ENCODE assay signal across 22 cellular contexts in the genomic region with DNA sequence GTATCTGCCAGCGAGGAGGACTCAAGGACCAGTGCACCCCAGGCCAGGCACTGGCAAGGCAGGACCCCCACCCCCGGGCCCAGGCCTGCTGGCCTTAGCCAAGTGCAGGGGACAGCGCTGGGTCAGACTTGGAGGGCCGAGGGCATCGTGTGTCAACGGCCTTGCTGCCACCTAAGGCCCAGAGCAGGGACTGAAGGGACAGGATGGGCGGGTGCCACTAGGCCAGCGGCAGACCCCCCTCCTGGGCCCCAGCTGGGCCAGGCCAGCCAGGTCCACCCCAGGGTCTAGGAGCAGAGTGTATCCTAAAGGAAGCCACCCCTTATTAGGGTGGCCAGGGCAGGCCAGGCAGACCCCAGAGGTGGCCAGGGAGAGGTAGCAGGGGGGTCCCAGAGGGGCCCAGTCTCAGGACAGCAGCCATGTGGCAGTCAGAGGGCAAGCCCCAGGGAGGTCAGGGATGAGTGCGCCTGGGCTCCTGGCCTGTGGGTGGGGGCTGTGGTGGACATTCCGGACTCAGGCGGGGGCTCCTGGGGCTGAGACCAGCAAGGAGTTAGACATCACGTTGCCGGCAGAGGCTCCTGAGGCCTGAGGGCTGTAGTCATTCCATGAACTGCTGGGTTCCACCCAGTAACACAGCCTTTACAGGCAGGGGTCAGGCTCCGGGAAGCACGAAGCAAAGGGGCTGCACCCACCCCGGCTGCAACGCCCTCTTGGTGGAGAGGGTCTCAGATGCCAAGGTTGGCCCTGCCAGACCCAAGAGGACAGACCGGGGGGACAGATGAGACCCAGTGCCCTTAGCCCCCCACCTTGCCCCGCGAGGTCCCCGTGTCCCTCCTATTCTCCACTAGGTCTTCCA. TPM values are rescaled to one million over a fixed set of nuclear protein-coding genes. Genes with fewer than 3 reads are reported as not detected.
A peak's percentile ranks its signal among the peaks of the same experiment; 100 is the strongest.
DNase-seq lines count a peak whose midpoint lies in the region; ATAC-seq and TF ChIP-seq lines count a peak whose summit lies in the region.
"Had no signal": no experiment of that assay in that cellular context is flagged by ENCODE, and none has a peak within 500 bp of the region (broad histone marks: within the 10 kb centered on the region; RNA-seq: fewer than 3 reads in every experiment).

No MANE protein-coding gene starts in this region.

- H3K9me3 Mint-ChIP-seq in glutamatergic neuron (ENCODE audit: unreplicated experiment) (peaks cover 3% of the 10 kb centered on the region), type B pancreatic cell (no peaks in the 10 kb centered on the region)
- H3K9me3 Mint-ChIP-seq: activated naive CD4-positive, alpha-beta T cell treated with anti-CD3 and anti-CD28 coated beads, Interleukin-2, amount 50 U/mL, for 24 hours; dendritic cell treated with granulocyte-macrophage colony-stimulating factor and Interleukin-4, amounts not matched to agents 40 ng/mL and 50 ng/mL, for 4 days; mesothelial cell of epicardium had no signal

- 70% methylated on average over 2 of the region's 21 CpGs for WGBS in right lobe of liver (ENCODE audit: insufficient coverage, low coverage, low lambda C conversion rate, missing lambda C conversion rate)

- H3K27ac ChIP-seq in right lobe of liver = no peak overlapping the region
- H3K27ac ChIP-seq: skin epidermis, suprapubic skin had no signal

- H3K36me3 ChIP-seq in H7 (replicated peaks; ENCODE audit: control insufficient read depth, insufficient read depth, low read length) (no peaks in the 10 kb centered on the region), right lobe of liver (no peaks in the 10 kb centered on the region)
- H3K36me3 ChIP-seq: BE2C, suprapubic skin had no signal

- intact Hi-C loops in right lobe of liver (cut with DNase I) = no loop called here

- ATAC-seq in right lobe of liver = peak in 1 of 4 donors; percentile 5
- ATAC-seq: HCT116, PC-3 had no signal

- DNase-seq in H7 (peak; percentile 61), glutamatergic neuron (peak; percentile 12), right lobe of liver (peak in 2 of 3 donors; percentile 7 to 41), type B pancreatic cell (ENCODE audit: extremely low spot score, unreplicated experiment) (peak; percentile 68), LoVo (ENCODE audit: low spot score) (no peak), NCI-H226 (no peak), NK-92 (lab: John Stamatoyannopoulos, UW; ENCODE audit: unreplicated experiment) (no peak), T-helper 1 cell (no peak)
- DNase-seq: BE2C, NCI-H1092, NCI-H2081, NCI-H526 treated with DMSO at 0.1 percent for 48 hours, PC-3 had no signal

- H3K4me3 ChIP-seq in H7 (ENCODE audit: insufficient read depth, low read depth, low read length) (no peak overlapping the region), right lobe of liver (no peak overlapping the region)
- H3K4me3 ChIP-seq: skin epidermis, suprapubic skin had no signal

- H3K27me3 Mint-ChIP-seq in glutamatergic neuron (ENCODE audit: unreplicated experiment) (peaks cover 4% of the 10 kb centered on the region), type B pancreatic cell (no peaks in the 10 kb centered on the region)
- H3K27me3 Mint-ChIP-seq: activated naive CD4-positive, alpha-beta T cell treated with anti-CD3 and anti-CD28 coated beads, Interleukin-2, amount 50 U/mL, for 24 hours; brain had no signal

- H3K27ac Mint-ChIP-seq in glutamatergic neuron (ENCODE audit: unreplicated experiment) = no peak overlapping the region
- peak overlapping the region; percentile 61 for H3K27ac Mint-ChIP-seq in type B pancreatic cell
- H3K27ac Mint-ChIP-seq: activated naive CD4-positive, alpha-beta T cell treated with anti-CD3 and anti-CD28 coated beads, Interleukin-2, amount 50 U/mL, for 24 hours; dendritic cell treated with granulocyte-macrophage colony-stimulating factor and Interleukin-4, amounts not matched to agents 40 ng/mL and 50 ng/mL, for 4 days had no signal

- H3K27me3 ChIP-seq in H7 (ENCODE audit: control insufficient read depth, insufficient read depth, low read length) (no peaks in the 10 kb centered on the region), right lobe of liver (no peaks in the 10 kb centered on the region)
- H3K27me3 ChIP-seq: BE2C, suprapubic skin had no signal

- H3K4me1 ChIP-seq in right lobe of liver = no peaks in the 10 kb centered on the region
- H3K4me1 ChIP-seq: BE2C had no signal

- H3K36me3 Mint-ChIP-seq in glutamatergic neuron (ENCODE audit: unreplicated experiment) = no peaks in the 10 kb centered on the region
- H3K36me3 Mint-ChIP-seq in type B pancreatic cell = peaks cover 3% of the 10 kb centered on the region
- H3K36me3 Mint-ChIP-seq: activated naive CD4-positive, alpha-beta T cell treated with anti-CD3 and anti-CD28 coated beads, Interleukin-2, amount 50 U/mL, for 24 hours; brain; mesothelial cell of epicardium had no signal

- TF ChIP-seq POLR2A in right lobe of liver (IDR thresholded peaks at IDR 0.05) = no peak

- H3K4me1 Mint-ChIP-seq in glutamatergic neuron (ENCODE audit: low read depth, unreplicated experiment) = peaks cover 4% of the 10 kb centered on the region
- H3K4me1 Mint-ChIP-seq in type B pancreatic cell (ENCODE audit: unreplicated experiment) = peaks cover 29% of the 10 kb centered on the region

- no peaks in the 10 kb centered on the region for H3K9me3 ChIP-seq in right lobe of liver
- H3K9me3 ChIP-seq: BE2C, suprapubic skin had no signal

- TF ChIP-seq CTCF in glutamatergic neuron (IDR thresholded peaks at IDR 0.05; ENCODE audit: partially characterized antibody, unreplicated experiment) (no peak), right lobe of liver (IDR thresholded peaks at IDR 0.05) (no peak), type B pancreatic cell (conservative IDR thresholded peaks at IDR 0.05) (no peak)

- H3K4me3 Mint-ChIP-seq in glutamatergic neuron (ENCODE audit: unreplicated experiment) (no peak overlapping the region), type B pancreatic cell (no peak overlapping the region)
- H3K4me3 Mint-ChIP-seq: activated naive CD4-positive, alpha-beta T cell treated with anti-CD3 and anti-CD28 coated beads, Interleukin-2, amount 50 U/mL, for 24 hours; dendritic cell treated with granulocyte-macrophage colony-stimulating factor and Interleukin-4, amounts not matched to agents 40 ng/mL and 50 ng/mL, for 4 days; mesothelial cell of epicardium had no signal

RNA-seq across cellular contexts. Expression of gene TNNT3, which starts 8.8 kb away (rescaled TPM):
- not detected in 2 replicates for total RNA-seq in H7 (2014; rRNA removed; shearing (Covaris generic))
- not detected for total RNA-seq in glutamatergic neuron (ENCODE audit: unreplicated experiment)
- total RNA-seq in right lobe of liver = 1 to 10 TPM in 1 of 6 experiments, under 1 TPM in 1, not detected in 4; 0.44 to 2.2 TPM
- 17.3 and 40.9 TPM in 2 replicates for total RNA-seq in type B pancreatic cell (ENCODE audit: low replicate concordance)
- total RNA-seq: epithelial cell of proximal tubule, PC-3 had no signal

RNA-seq across cellular contexts. Expression of gene MRPL23, which starts 18.9 kb away (rescaled TPM):
- 75.9 and 91.1 TPM in 2 replicates for total RNA-seq in H7 (2014; rRNA removed; shearing (Covaris generic))
- total RNA-seq in glutamatergic neuron (ENCODE audit: unreplicated experiment) (27.6 TPM), right lobe of liver (100 to 1,000 TPM in 1 of 6 experiments, 10 to 100 TPM in 5; 23.1 to 121 (median 36.4) TPM), type B pancreatic cell (ENCODE audit: low replicate concordance) (40.0 and 46.1 TPM in 2 replicates)

RNA-seq across cellular contexts. Expression of gene PRR33, which starts 36.6 kb away (rescaled TPM):
- not detected in 2 replicates for total RNA-seq in H7 (2014; rRNA removed; shearing (Covaris generic))
- not detected for total RNA-seq in glutamatergic neuron (ENCODE audit: unreplicated experiment)
- not detected for total RNA-seq in right lobe of liver
- total RNA-seq in type B pancreatic cell (ENCODE audit: low replicate concordance) = not detected in 2 replicates
- total RNA-seq: epithelial cell of proximal tubule, mesothelial cell of epicardium, omental fat pad, PC-3, suprapubic skin had no signal

Comparison
In these comparisons a context has a peak if more than half of its experiments do, and no peak if none do; other contexts are left out.
1. DNase-seq: peak in H7 (single experiment), glutamatergic neuron (single experiment), right lobe of liver (2 of 3) and type B pancreatic cell (single experiment); none in LoVo (single experiment), NCI-H226 (single experiment), NK-92 (single experiment) and T-helper 1 cell (0 of 5).